ENCODE assay signal across 7 cellular contexts in genomic region chr17:2094891-2095535, GRCh38. TPM values are rescaled to one million over a fixed set of nuclear protein-coding genes. Genes with fewer than 3 reads are reported as not detected.
DNase-seq lines count a peak whose midpoint lies in the region; ATAC-seq, FAIRE-seq and TF ChIP-seq lines count a peak whose summit lies in the region.

No MANE protein-coding gene starts in this region.

- no peaks in the 10 kb centered on the region for H3K9me3 ChIP-seq in adrenal gland (replicated peaks in 1 of 3)
- no peaks in the 10 kb centered on the region for H3K9me3 ChIP-seq in hepatocyte (ENCODE audit: low read depth)
- H3K9me3 ChIP-seq in suprapubic skin, result no peaks in the 10 kb centered on the region

- H3K4me3 ChIP-seq in adrenal gland, result no peak overlapping the region
- H3K4me3 ChIP-seq in hepatocyte, result no peak overlapping the region
- no peak overlapping the region for H3K4me3 ChIP-seq in suprapubic skin

- H3K36me3 ChIP-seq in adrenal gland (replicated peaks in 1 of 2) (no peaks in the 10 kb centered on the region), hepatocyte (replicated peaks; ENCODE audit: insufficient read depth, low read depth) (no peaks in the 10 kb centered on the region), suprapubic skin (no peaks in the 10 kb centered on the region)

- TF ChIP-seq CTCF in adrenal gland (IDR thresholded peaks at IDR 0.05) (peak in 5 of 6 experiments; percentile 41 to 62 (median 59)), hepatocyte (IDR thresholded peaks at IDR 0.05; ENCODE audit: poor library complexity) (peak; percentile 68), suprapubic skin (IDR thresholded peaks at IDR 0.05) (peak; percentile 43 to 71)

- peak; percentile 28 for DNase-seq in HT-29 (ENCODE audit: low spot score)
- peak in 5 of 7 donors; percentile 42 to 75 (median 68) for DNase-seq in adrenal gland
- DNase-seq in hepatocyte (ENCODE audit: low spot score), result peak; percentile 80
- peak; percentile 71 to 87 for DNase-seq in suprapubic skin (ENCODE audit: low spot score in 2 of 2)
- DNase-seq in H54 (ENCODE audit: insufficient read length, low spot score), result no peak

- no peak overlapping the region for H2AFZ ChIP-seq in hepatocyte

- H3K27ac ChIP-seq in adrenal gland, result peak overlapping the region in 1 of 5 donors; percentile 51
- peak overlapping the region; percentile 50 for H3K27ac ChIP-seq in hepatocyte
- H3K27ac ChIP-seq in suprapubic skin, result no peak overlapping the region

- TF ChIP-seq POLR2A in adrenal gland (IDR thresholded peaks at IDR 0.05), result no peak
- TF ChIP-seq POLR2A in suprapubic skin (IDR thresholded peaks at IDR 0.05), result no peak
- TF ChIP-seq POLR2A in H54 (IDR thresholded peaks at IDR 0.05; ENCODE audit: low read depth, low read length), result no peak

- no peak for FAIRE-seq in H54 (lab: Jason Lieb, UNC)

- no peaks in the 10 kb centered on the region for H3K79me2 ChIP-seq in hepatocyte

- H3K27me3 ChIP-seq in adrenal gland, result no peaks in the 10 kb centered on the region
- H3K27me3 ChIP-seq in hepatocyte, result no peaks in the 10 kb centered on the region
- H3K27me3 ChIP-seq in suprapubic skin, result no peaks in the 10 kb centered on the region

- H3K4me1 ChIP-seq in adrenal gland (replicated peaks in 1 of 2) (peaks cover 0 to 10% of the 10 kb centered on the region in 2 donors), hepatocyte (ENCODE audit: insufficient read depth) (peaks cover 17% of the 10 kb centered on the region), suprapubic skin (peaks cover 36% of the 10 kb centered on the region)

- ATAC-seq in HG02798 (IDR thresholded peaks at IDR 0.05; ENCODE audit: poor library complexity, unreplicated experiment), result no peak
- ATAC-seq in GM19035 (IDR thresholded peaks at IDR 0.05; ENCODE audit: unreplicated experiment), result no peak

- no peaks in the 10 kb centered on the region for H3K9me2 ChIP-seq in hepatocyte (replicated peaks; ENCODE audit: insufficient read depth)

- no peak overlapping the region for H3K4me2 ChIP-seq in hepatocyte

- no peak for TF ChIP-seq EP300 in suprapubic skin (IDR thresholded peaks at IDR 0.05)

- 67 to 83% (median 81%) methylated on average over 12 of the region's 12 CpGs for WGBS in adrenal gland, 4 donors
- 78% methylated on average over 12 of the region's 12 CpGs for WGBS in hepatocyte (ENCODE audit: low lambda C conversion rate, missing lambda C conversion rate)
- WGBS in suprapubic skin, result 65% methylated on average over 11 of the region's 12 CpGs

- intact Hi-C loops in adrenal gland (cut with DNase I), result no loop called here

- H4K20me1 ChIP-seq in hepatocyte (ENCODE audit: insufficient read depth, poor library complexity, severe bottlenecking), result no peaks in the 10 kb centered on the region

RNA-seq across cellular contexts. Expression of gene HIC1, which starts 40.1 kb away (rescaled TPM):
- 0.31 and 0.55 TPM in 2 replicates for total RNA-seq in HT-29 (2014; rRNA removed; shearing (Covaris generic))
- 10 to 100 TPM in 7 of 8 donors, 1 to 10 TPM in 1; 9.8 to 61.8 (median 31.5) TPM for total RNA-seq in adrenal gland
- polyA plus RNA-seq in adrenal gland, result 10 to 100 TPM in 1 of 3 donors, 1 to 10 TPM in 1, under 1 TPM in 1; 0.92 to 16.7 (median 7.7) TPM
- 8.8 and 9.4 TPM in 2 replicates for total RNA-seq in hepatocyte
- polyA plus RNA-seq in hepatocyte, result 8.2 and 10.2 TPM in 2 replicates
- 1 to 10 TPM; 2.7 to 9.5 (median 4.9) TPM for total RNA-seq in suprapubic skin

RNA-seq across cellular contexts. Expression of gene OVCA2, which starts 53.2 kb away (rescaled TPM):
- total RNA-seq in HT-29 (2014; rRNA removed; shearing (Covaris generic)), result 54.1 and 56.8 TPM in 2 replicates
- total RNA-seq in adrenal gland, result 10 to 100 TPM; 37.2 to 75.9 (median 55.6) TPM
- 100 to 1,000 TPM in 2 of 3 donors, 10 to 100 TPM in 1; 57.5 to 155 (median 102) TPM for polyA plus RNA-seq in adrenal gland
- 49.2 and 56.4 TPM in 2 replicates for total RNA-seq in hepatocyte
- 72.5 and 72.7 TPM in 2 replicates for polyA plus RNA-seq in hepatocyte
- 10 to 100 TPM; 36.6 to 51.5 (median 42.7) TPM for total RNA-seq in suprapubic skin
